20 cellular contexts compared by ENCODE assay signal in the genomic region with DNA sequence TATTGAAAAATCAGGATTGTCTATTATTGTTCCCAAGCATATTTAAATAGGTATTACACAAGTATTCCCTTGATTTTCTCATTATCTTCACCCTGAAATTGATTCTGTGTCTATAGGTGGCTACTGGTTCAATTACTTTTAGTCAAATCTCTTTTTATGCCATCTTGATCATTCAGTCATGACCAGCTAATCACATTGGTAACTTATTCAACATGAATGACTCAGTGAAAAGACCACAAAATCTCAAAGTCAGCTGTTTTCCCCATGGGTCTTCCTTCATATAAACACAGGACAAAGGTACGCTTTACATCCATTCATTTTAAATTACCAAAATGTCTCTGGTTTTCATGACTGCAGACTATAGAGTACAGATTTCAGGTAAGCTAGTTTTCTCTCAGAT.
"Had no signal": no experiment of that assay in that cellular context is flagged by ENCODE, and none has a peak within 500 bp of the region (broad histone marks: within the 10 kb centered on the region; RNA-seq: fewer than 3 reads in every experiment).

No MANE protein-coding gene starts in this region.

- H3K36me3 ChIP-seq: heart left ventricle, neutrophil, pancreas, stomach, thyroid gland, vagina had no signal

- H3K9me3 ChIP-seq: heart left ventricle, neutrophil, stomach, thyroid gland, vagina had no signal

- H3K4me1 ChIP-seq: thyroid gland, vagina had no signal

- ATAC-seq: heart left ventricle; left lobe of liver; natural killer cell; pancreas; sciatic nerve; stimulated activated effector memory CD8-positive, alpha-beta T cell treated with anti-CD3 and anti-CD28 coated beads, Interleukin-12 subunit alpha, Interleukin-12 subunit beta, amount 100 ng/mL, for 72 hours had no signal

- H3K4me3 ChIP-seq: dorsolateral prefrontal cortex, heart left ventricle, lung, pancreas, smooth muscle cell, stomach, thyroid gland, vagina had no signal

- H3K4me2 ChIP-seq: smooth muscle cell had no signal

- H3K27me3 ChIP-seq: dorsolateral prefrontal cortex, heart left ventricle, neutrophil, pancreas, stomach, thyroid gland, vagina had no signal

- DNase-seq: dorsolateral prefrontal cortex; effector CD4-positive, alpha-beta T cell; heart left ventricle; hippocampal formation; natural killer cell; pancreas; stimulated activated CD4-positive, alpha-beta T cell treated with anti-CD3 and anti-CD28 coated beads, Interleukin-12 subunit alpha, Interleukin-12 subunit beta, amount 100 ng/mL, for 4 hours; stimulated activated CD4-positive, alpha-beta T cell treated with anti-CD3 and anti-CD28 coated beads, Interleukin-1b, Interleukin-23, amount 100 ng/mL, for 48 hours; stimulated activated CD4-positive, alpha-beta T cell treated with anti-CD3 and anti-CD28 coated beads, Interleukin-4, amount 100 ng/mL, for 1 hour; stimulated activated naive CD4-positive, alpha-beta T cell treated with Interleukin-2 at 50 U/mL for 16 hours; stomach; thyroid gland; trophoblast cell had no signal

- H3K27ac ChIP-seq: dorsolateral prefrontal cortex, heart left ventricle, neutrophil, pancreas, stomach, thyroid gland, vagina had no signal
